Comparison of ENCODE assay signal across 9 cellular contexts in the genomic region with DNA sequence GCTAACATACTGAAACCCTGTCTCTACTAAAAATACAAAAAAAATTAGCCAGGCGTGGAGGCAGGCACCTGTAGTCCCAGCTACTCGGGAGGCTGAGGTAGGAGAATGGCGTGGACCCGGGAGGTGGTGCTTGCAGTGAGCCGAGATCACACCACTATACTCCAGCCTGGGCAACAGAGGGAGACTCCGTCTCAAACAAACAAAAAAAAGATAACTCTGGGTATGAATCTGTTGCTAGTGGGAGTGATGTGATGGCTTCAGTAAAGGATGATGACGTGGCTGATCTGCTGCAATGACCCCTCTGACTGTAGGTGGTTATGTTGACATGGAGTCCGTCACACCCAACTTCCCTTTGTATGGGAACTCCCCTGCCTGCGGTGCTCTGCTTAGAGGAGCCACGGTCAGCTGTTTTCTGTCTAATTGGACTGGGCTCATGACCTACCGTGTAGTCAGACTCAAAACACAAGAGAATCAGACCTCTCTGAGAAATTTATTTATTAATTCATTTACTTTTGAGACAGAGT. TPM values are rescaled to one million over a fixed set of nuclear protein-coding genes. Genes with fewer than 3 reads are reported as not detected.
A peak's percentile ranks its signal among the peaks of the same experiment; 100 is the strongest.
DNase-seq lines count a peak whose midpoint lies in the region; ATAC-seq and TF ChIP-seq lines count a peak whose summit lies in the region.
"Had no signal": no experiment of that assay in that cellular context is flagged by ENCODE, and none has a peak within 500 bp of the region (broad histone marks: within the 10 kb centered on the region; RNA-seq: fewer than 3 reads in every experiment).

No MANE protein-coding gene starts in this region.

- no peak overlapping the region for H2BK20ac ChIP-seq in IMR-90 (ENCODE audit: low read depth, low read length)

- no peak overlapping the region for H3K9ac ChIP-seq in IMR-90 (ENCODE audit: low read depth, low read length)

- H2AFZ ChIP-seq in IMR-90 (replicated peaks; ENCODE audit: low read length, poor library complexity), result peak overlapping the region; percentile 57

- no peak for TF ChIP-seq POLR2A in IMR-90 (IDR thresholded peaks at IDR 0.05; ENCODE audit: low read depth, low read length)
- no peak for TF ChIP-seq POLR2A in sigmoid colon (IDR thresholded peaks at IDR 0.05)

- H3K14ac ChIP-seq in IMR-90 (replicated peaks; ENCODE audit: low read depth, low read length), result no peak overlapping the region

- no peak overlapping the region for H4K91ac ChIP-seq in IMR-90 (ENCODE audit: insufficient read depth, low read depth, low read length)

- H3K4ac ChIP-seq in IMR-90 (ENCODE audit: low read depth, low read length), result peak overlapping the region; percentile 16; the same call in 1 of the 2 replicates

- H3K23ac ChIP-seq in IMR-90 (ENCODE audit: low read depth, low read length), result no peak overlapping the region

- dilution Hi-C loops in IMR-90 (cut with HindIII; ENCODE audit: low sequenced_read_pairs, unreplicated experiment), result no loop called here

- H3K79me1 ChIP-seq in IMR-90 (ENCODE audit: low read depth in 1 of 2, low read length in 2 of 2), result no peaks in the 10 kb centered on the region

- no peaks in the 10 kb centered on the region for H3K9me3 ChIP-seq in IMR-90 (ENCODE audit: control insufficient read depth, insufficient read depth, low read length)
- H3K9me3 ChIP-seq in sigmoid colon, result no peaks in the 10 kb centered on the region

- TF ChIP-seq RAD21 in IMR-90 (IDR thresholded peaks at IDR 0.05; ENCODE audit: low read length), result no peak

- no peak overlapping the region for H3K4me3 ChIP-seq in IMR-90 (ENCODE audit: insufficient read depth, low read depth, low read length)
- no peak overlapping the region for H3K4me3 ChIP-seq in sigmoid colon

- no peak overlapping the region for H4K5ac ChIP-seq in IMR-90 (ENCODE audit: low read depth, low read length)

- H3K4me2 ChIP-seq in IMR-90 (ENCODE audit: low read depth, low read length), result no peak overlapping the region

- no peak for TF ChIP-seq EP300 in sigmoid colon (IDR thresholded peaks at IDR 0.05)

- no peaks in the 10 kb centered on the region for H3K9me3 Mint-ChIP-seq in osteocyte (ENCODE audit: unreplicated experiment)

- H2AK5ac ChIP-seq in IMR-90 (ENCODE audit: low read depth, low read length), result peak overlapping the region; percentile 1; the same call in 1 of the 2 replicates

- no peaks in the 10 kb centered on the region for H3K27me3 Mint-ChIP-seq in osteocyte (ENCODE audit: unreplicated experiment)

- BruUV-seq in IMR-90 (replicated peaks; lab: Mats Ljungman, UMichigan), result no TSS peak

- H4K20me1 ChIP-seq in IMR-90 (ENCODE audit: insufficient read depth, low read length), result no peaks in the 10 kb centered on the region

- no peak overlapping the region for H2BK120ac ChIP-seq in IMR-90 (ENCODE audit: low read depth, low read length)

- POLR2A ChIA-PET in IMR-90 (lab: Charles Lee; ENCODE audit: unreplicated experiment), result no interaction called here

- peak; percentile 82 for ATAC-seq in GM21528 (IDR thresholded peaks at IDR 0.05; ENCODE audit: low FRiP score, unreplicated experiment)
- ATAC-seq in IMR-90 (ENCODE audit: low read depth), result no peak

- 100% methylated on average over 1 of the region's 11 CpGs; no CpG with 5 or more reads in 1 of the 2 experiments for WGBS in IMR-90 (ENCODE audit: extremely low coverage in 2 of 2, insufficient read length in 1 of 2), 2 experiments
- WGBS in sigmoid colon, 2 donors, result 68 to 80% methylated on average over 11 of the region's 11 CpGs

- no peaks in the 10 kb centered on the region for H3K36me3 Mint-ChIP-seq in osteocyte (ENCODE audit: unreplicated experiment)

- H3K4me1 Mint-ChIP-seq in osteocyte (ENCODE audit: unreplicated experiment), result peaks cover 10% of the 10 kb centered on the region

- intact Hi-C loops in IMR-90 (cut with micrococcal nuclease) (no loop called here), sigmoid colon (cut with DNase I) (no loop called here)

- CTCF ChIA-PET in IMR-90 (lab: Yijun Ruan, JAX), result interaction anchor here (0.6 kb wide), 2 partner anchors 95 to 408 kb away, joined by 3 to 4 read pairs; no protein-coding TSS in a partner anchor

- no peak overlapping the region for H3K27ac Mint-ChIP-seq in osteocyte (ENCODE audit: unreplicated experiment)

- in situ Hi-C loops in GM13977 (cut with MboI; ENCODE audit: low pct_unique_long_range_greater_than_20kb, low sequenced_read_pairs, unreplicated experiment) (no loop called here), IMR-90 (cut with MboI; ENCODE audit: low sequenced_read_pairs) (no loop called here)

- H4K8ac ChIP-seq in IMR-90 (ENCODE audit: low read depth in 2 of 2, low read length in 2 of 2), result peak overlapping the region in 1 of 2 experiments; percentile 19; a peak in 1 of 4 replicates

- H2BK15ac ChIP-seq in IMR-90 (ENCODE audit: low read depth, low read length), result no peak overlapping the region

- H3K18ac ChIP-seq in IMR-90 (ENCODE audit: low read depth, low read length), result no peak overlapping the region

- no peak overlapping the region for H2BK5ac ChIP-seq in IMR-90 (ENCODE audit: low read depth, low read length, poor library complexity, severe bottlenecking)

- no peak overlapping the region for H3K27ac ChIP-seq in IMR-90 (ENCODE audit: insufficient read depth, low read length)
- no peak overlapping the region for H3K27ac ChIP-seq in sigmoid colon

- TF ChIP-seq CTCF in GM13977 (IDR thresholded peaks at IDR 0.05; ENCODE audit: extremely low read depth, insufficient read depth, missing control alignments), result no peak
- TF ChIP-seq CTCF in IMR-90 (conservative IDR thresholded peaks at IDR 0.05; ENCODE audit: low read depth, low read length), result no peak
- no peak for TF ChIP-seq CTCF in sigmoid colon (IDR thresholded peaks at IDR 0.05)
- no peak for TF ChIP-seq CTCF in osteocyte (IDR thresholded peaks at IDR 0.05)

- DNase-seq in GM13977 (ENCODE audit: low spot score) (peak; percentile 85), IMR-90 (peak; percentile 77), glomerular visceral epithelial cell (ENCODE audit: extremely low spot score) (peak; percentile 15), DMS153 treated with DMSO at 0.1 percent for 48 hours (lab: John Stamatoyannopoulos, UW; ENCODE audit: unreplicated experiment) (no peak), SHP77 treated with DMSO at 0.1 percent for 48 hours (lab: John Stamatoyannopoulos, UW) (no peak), sigmoid colon (no peak), osteocyte (ENCODE audit: extremely low spot score, unreplicated experiment) (no peak)
- DNase-seq: right cardiac atrium had no signal

- peaks cover 8% of the 10 kb centered on the region for H3K4me1 ChIP-seq in IMR-90 (ENCODE audit: control insufficient read depth, insufficient read depth, low read length)
- H3K4me1 ChIP-seq in sigmoid colon, result no peaks in the 10 kb centered on the region

- H3K36me3 ChIP-seq in IMR-90 (ENCODE audit: control insufficient read depth, insufficient read depth, low read length), result no peaks in the 10 kb centered on the region
- H3K36me3 ChIP-seq in sigmoid colon, result no peaks in the 10 kb centered on the region

- peaks cover 8% of the 10 kb centered on the region; the same call in 1 of the 2 replicates for H3K9me1 ChIP-seq in IMR-90 (ENCODE audit: insufficient read depth, low read length)

- H3K4me3 Mint-ChIP-seq in osteocyte (ENCODE audit: unreplicated experiment), result no peak overlapping the region

- H2AK9ac ChIP-seq in IMR-90 (replicated peaks; ENCODE audit: low read depth, low read length, poor library complexity), result no peak overlapping the region

- H3K27me3 ChIP-seq in IMR-90 (ENCODE audit: control insufficient read depth, insufficient read depth, low read length) (no peaks in the 10 kb centered on the region), sigmoid colon (no peaks in the 10 kb centered on the region)

- H3K56ac ChIP-seq in IMR-90 (ENCODE audit: extremely low read depth, insufficient read depth, low read length), result no peak overlapping the region

TF ChIP-seq in IMR-90, 13 proteins besides CTCF, POLR2A, EP300 and RAD21:
- TF ChIP-seq RCOR1 (IDR thresholded peaks at IDR 0.05; ENCODE audit: insufficient replicate concordance, low read length) (no peak), CEBPB (IDR thresholded peaks at IDR 0.05; ENCODE audit: low read depth, low read length) (peak; percentile 49; the same call in 1 of the 2 replicates)

RNA-seq across cellular contexts. Expression of gene MED13L, which starts 59.1 kb away (rescaled TPM):
- total RNA-seq in IMR-90 (2012; rRNA removed), result 49.1 and 93.3 TPM in 2 replicates
- polyA plus RNA-seq in IMR-90 (2012; rRNA removed), result 17.9 and 18.1 TPM in 2 replicates
- 7.7 and 9.4 TPM in 2 replicates for polyA plus RNA-seq in IMR-90 (2012; cell fraction: cytosol; rRNA removed)
- polyA plus RNA-seq in IMR-90 (2012; cell fraction: nucleus; rRNA removed; ENCODE audit: low replicate concordance), result 15.3 and 42.2 TPM in 2 replicates
- 100 to 1,000 TPM; 151 to 246 (median 213) TPM for total RNA-seq in sigmoid colon
- 10 to 100 TPM; 12.5 to 26.3 (median 12.6) TPM for polyA plus RNA-seq in sigmoid colon
- 229 and 234 TPM in 2 replicates for total RNA-seq in osteocyte

Comparison
In these comparisons a context has a peak if more than half of its experiments do, and no peak if none do; other contexts are left out.
1. DNase-seq: peak in GM13977 (single experiment), IMR-90 (single experiment) and glomerular visceral epithelial cell (single experiment); none in DMS153 treated with DMSO at 0.1 percent for 48 hours (single experiment), SHP77 treated with DMSO at 0.1 percent for 48 hours (single experiment), sigmoid colon (single experiment) and osteocyte (single experiment).